Comparison of ENCODE assay signal across 8 cellular contexts in genomic region chr2:200306969-200307811, GRCh38. TPM values are rescaled to one million over a fixed set of nuclear protein-coding genes. Genes with fewer than 3 reads are reported as not detected.
DNase-seq lines count a peak whose midpoint lies in the region; ATAC-seq and TF ChIP-seq lines count a peak whose summit lies in the region.

No MANE protein-coding gene starts in this region.

- H3K36me3 Mint-ChIP-seq in activated naive CD4-positive, alpha-beta T cell treated with anti-CD3 and anti-CD28 coated beads, Interleukin-2, amount 50 U/mL, for 72 hours, result peaks cover 6 to 12% of the 10 kb centered on the region in 2 donors

- POLR2A ChIA-PET in AG04450 (lab: Yijun Ruan, JAX), result interaction anchor here (0.6 kb wide), 1 partner anchor 13 kb away, joined by 3 read pairs; no protein-coding TSS in a partner anchor
- POLR2A ChIA-PET in Panc1 (lab: Charles Lee), result interaction anchor here (0.7 kb wide), 1 partner anchor 9 kb away, joined by 3 read pairs; no protein-coding TSS in a partner anchor

- H3K79me2 ChIP-seq in parathyroid adenoma, result peaks cover 12% of the 10 kb centered on the region

- H3K4me2 ChIP-seq in parathyroid adenoma (ENCODE audit: low read length), result peak overlapping the region; percentile 73

- H3K27me3 ChIP-seq in AG04450 (ENCODE audit: control insufficient read depth, insufficient read depth, low read length) (no peaks in the 10 kb centered on the region), Panc1 (ENCODE audit: control insufficient read depth, insufficient read depth, low read length) (no peaks in the 10 kb centered on the region), parathyroid adenoma (ENCODE audit: control insufficient read depth, insufficient read depth, low read length) (no peaks in the 10 kb centered on the region)

- ATAC-seq in GM18519 (IDR thresholded peaks at IDR 0.05; ENCODE audit: low FRiP score, unreplicated experiment), result peak; percentile 44
- peak; percentile 41 for ATAC-seq in HG02938 (IDR thresholded peaks at IDR 0.05; ENCODE audit: unreplicated experiment)
- peak; percentile 60 for ATAC-seq in Panc1
- ATAC-seq in activated naive CD4-positive, alpha-beta T cell treated with anti-CD3 and anti-CD28 coated beads, Interleukin-2, amount 50 U/mL, for 72 hours, result peak; percentile 66 to 80
- ATAC-seq in Right ventricle myocardium superior (ENCODE audit: poor library complexity), result peak; percentile 70

- H3K9ac ChIP-seq in parathyroid adenoma, result peak overlapping the region; percentile 5

- H3K36me3 ChIP-seq in Panc1 (ENCODE audit: control insufficient read depth, insufficient read depth, low read length) (no peaks in the 10 kb centered on the region; the same call in 1 of the 2 replicates), parathyroid adenoma (ENCODE audit: control insufficient read depth, insufficient read depth, low read length) (no peaks in the 10 kb centered on the region)

- H3K4me3 ChIP-seq in AG04450 (ENCODE audit: low read depth, low read length), result peak overlapping the region; percentile 74
- peak overlapping the region; percentile 72 to 84 for H3K4me3 ChIP-seq in Panc1 (ENCODE audit: low read depth in 2 of 2, low read length in 2 of 2)
- H3K4me3 ChIP-seq in parathyroid adenoma (ENCODE audit: low read depth, low read length), result peak overlapping the region; percentile 70

- H3K9me3 Mint-ChIP-seq in activated naive CD4-positive, alpha-beta T cell treated with anti-CD3 and anti-CD28 coated beads, Interleukin-2, amount 50 U/mL, for 72 hours, result no peaks in the 10 kb centered on the region

- no TSS peak for BruUV-seq in Panc1 (replicated peaks; lab: Mats Ljungman, UMichigan)

- TF ChIP-seq CTCF in AG04450 (IDR thresholded peaks at IDR 0.05; ENCODE audit: low read depth, low read length), result no peak
- no peak for TF ChIP-seq CTCF in Panc1 (IDR thresholded peaks at IDR 0.05)
- TF ChIP-seq CTCF in parathyroid adenoma (IDR thresholded peaks at IDR 0.05), result no peak

- intact Hi-C loops in Panc1 (cut with micrococcal nuclease; ENCODE audit: unreplicated experiment), result loop anchor here (2.0 to 5.0 kb wide), 2 partner anchors 70 to 326 kb away; no protein-coding TSS in a partner anchor
- intact Hi-C loops in Right ventricle myocardium superior (cut with DNase I), result loop anchor here (10.0 kb wide), 2 partner anchors 168 to 312 kb away; no protein-coding TSS in a partner anchor

- H3K4me1 ChIP-seq in Panc1 (ENCODE audit: control insufficient read depth, insufficient read depth, low read length) (peaks cover 68% of the 10 kb centered on the region), parathyroid adenoma (peaks cover 15% of the 10 kb centered on the region)

- DNase-seq in AG04450 (ENCODE audit: low read depth, low spot score) (no peak), Panc1 (ENCODE audit: low read depth, low spot score) (no peak), Right ventricle myocardium superior (peak; percentile 70), NCI-H2107 (lab: John Stamatoyannopoulos, UW) (no peak)
- DNase-seq in activated naive CD4-positive, alpha-beta T cell treated with anti-CD3 and anti-CD28 coated beads, Interleukin-2, amount 50 U/mL, for 72 hours (ENCODE audit: low spot score in 2 of 2), result peak; percentile 37 to 55

- H3K9me3 ChIP-seq in AG04450 (ENCODE audit: control insufficient read depth, insufficient read depth, low read length) (no peaks in the 10 kb centered on the region), Panc1 (ENCODE audit: control insufficient read depth, insufficient read depth, low read depth, low read length) (no peaks in the 10 kb centered on the region), parathyroid adenoma (ENCODE audit: control insufficient read depth, low read length) (no peaks in the 10 kb centered on the region)

- H3K27ac ChIP-seq in AG04450 (ENCODE audit: low read depth, low read length) (peak overlapping the region; percentile 81), Panc1 (ENCODE audit: low read length) (peak overlapping the region; percentile 98), parathyroid adenoma (peak overlapping the region; percentile 58)

- CTCF ChIA-PET in AG04450 (lab: Charles Lee), result no interaction called here
- CTCF ChIA-PET in Panc1 (lab: Charles Lee), result no interaction called here

- no peak overlapping the region for H3K27ac Mint-ChIP-seq in activated naive CD4-positive, alpha-beta T cell treated with anti-CD3 and anti-CD28 coated beads, Interleukin-2, amount 50 U/mL, for 72 hours

- in situ Hi-C loops in Panc1 (cut with HindIII; ENCODE audit: low pct_unique_long_range_greater_than_20kb, low sequenced_read_pairs), result no loop called here

- peak overlapping the region; percentile 86 for H2AFZ ChIP-seq in parathyroid adenoma

RNA-seq across cellular contexts. Expression of gene SPATS2L, which starts 0.7 kb away (rescaled TPM):
- polyA plus RNA-seq in AG04450 (2011; rRNA removed), result 335 and 361 TPM in 2 replicates
- polyA minus RNA-seq in AG04450 (2011; rRNA and poly(A)+ RNA removed), result 219 and 226 TPM in 2 replicates
- total RNA-seq in Panc1 (2021; ENCODE audit: unreplicated experiment), result 282 TPM
- 189 TPM for polyA plus RNA-seq in Panc1 (2012; ENCODE audit: insufficient read length)
- 10 to 100 TPM in 1 of 2 donors, 1 to 10 TPM in 1; 3.9 to 27.7 TPM for total RNA-seq in activated naive CD4-positive, alpha-beta T cell treated with anti-CD3 and anti-CD28 coated beads, Interleukin-2, amount 50 U/mL, for 72 hours
- total RNA-seq in Right ventricle myocardium superior, result 71.1 TPM

Comparison
In these comparisons a context has a peak if more than half of its experiments do, and no peak if none do; other contexts are left out.
1. DNase-seq: peak in activated naive CD4-positive, alpha-beta T cell treated with anti-CD3 and anti-CD28 coated beads, Interleukin-2, amount 50 U/mL, for 72 hours (2 of 2) and Right ventricle myocardium superior (single experiment); none in AG04450 (single experiment), Panc1 (single experiment) and NCI-H2107 (single experiment).
2. Peak in every context shown above with its lines, with median percentiles within 50 percentile points of each other: H3K27ac ChIP-seq, H3K4me3 ChIP-seq and ATAC-seq.